Comparison of ENCODE assay signal across 24 cellular contexts in genomic region chr7:142562688-142563087, GRCh38.
A peak's percentile ranks its signal among the peaks of the same experiment; 100 is the strongest.
DNase-seq lines count a peak whose midpoint lies in the region; ATAC-seq lines count a peak whose summit lies in the region.
"Had no signal": no experiment of that assay in that cellular context is flagged by ENCODE, and none has a peak within 500 bp of the region (broad histone marks: within the 10 kb centered on the region; RNA-seq: fewer than 3 reads in every experiment).

No MANE protein-coding gene starts in this region.

- no peaks in the 10 kb centered on the region for H3K27me3 ChIP-seq in skeletal muscle satellite cell (ENCODE audit: control insufficient read depth, insufficient read depth, low read length)
- H3K27me3 ChIP-seq: BE2C, SJSA1 had no signal

- H3K27ac Mint-ChIP-seq in activated naive CD8-positive, alpha-beta T cell: no peak overlapping the region
- H3K27ac Mint-ChIP-seq in activated naive CD8-positive, alpha-beta T cell treated with anti-CD3 and anti-CD28 coated beads, Interleukin-2, amount 50 U/mL, for 24 hours: no peak overlapping the region

- DNase-seq in activated naive CD8-positive, alpha-beta T cell treated with anti-CD3 and anti-CD28 coated beads, Interleukin-2, amount 50 U/mL, for 24 hours: no peak
- DNase-seq in RKO (ENCODE audit: low spot score) (peak; percentile 72), fibroblast of gingiva (ENCODE audit: low read depth) (peak; percentile 50), DMS 273 treated with DMSO at 0.1 percent for 48 hours (lab: John Stamatoyannopoulos, UW) (no peak)
- DNase-seq: BE2C, DMS79, GOT3, MM.1S, NCI-H1105, NCI-H2029 treated with DMSO at 0.1 percent for 48 hours, NCI-H2171, NCI-H345, NCI-H524 treated with DMSO at 0.1 percent for 48 hours, NCI-H82, OCI-M1 had no signal

- no peak for ATAC-seq in activated naive CD8-positive, alpha-beta T cell treated with anti-CD3 and anti-CD28 coated beads, Interleukin-2, amount 50 U/mL, for 24 hours
- ATAC-seq in HG03097 (IDR thresholded peaks at IDR 0.05; ENCODE audit: low FRiP score, unreplicated experiment): no peak
- ATAC-seq in GM21515 (IDR thresholded peaks at IDR 0.05; ENCODE audit: unreplicated experiment): no peak
- ATAC-seq: GM12878, HCT116, K562, Right ventricle myocardium inferior had no signal

- peaks cover 5% of the 10 kb centered on the region for H3K4me1 Mint-ChIP-seq in activated naive CD8-positive, alpha-beta T cell (ENCODE audit: low read depth)
- H3K4me1 Mint-ChIP-seq in activated naive CD8-positive, alpha-beta T cell treated with anti-CD3 and anti-CD28 coated beads, Interleukin-2, amount 50 U/mL, for 24 hours: no peaks in the 10 kb centered on the region

- peaks cover 2% of the 10 kb centered on the region for H3K27me3 Mint-ChIP-seq in activated naive CD8-positive, alpha-beta T cell
- peaks cover 6% of the 10 kb centered on the region for H3K27me3 Mint-ChIP-seq in activated naive CD8-positive, alpha-beta T cell treated with anti-CD3 and anti-CD28 coated beads, Interleukin-2, amount 50 U/mL, for 24 hours

- H3K4me3 Mint-ChIP-seq in activated naive CD8-positive, alpha-beta T cell: peak overlapping the region; percentile 54
- H3K4me3 Mint-ChIP-seq in activated naive CD8-positive, alpha-beta T cell treated with anti-CD3 and anti-CD28 coated beads, Interleukin-2, amount 50 U/mL, for 24 hours: no peak overlapping the region

- H3K4me1 ChIP-seq in skeletal muscle satellite cell (ENCODE audit: control insufficient read depth, insufficient read depth, low read length): peaks cover 84% of the 10 kb centered on the region
- H3K4me1 ChIP-seq: BE2C had no signal

- no peaks in the 10 kb centered on the region for H3K9me3 ChIP-seq in skeletal muscle satellite cell (replicated peaks; ENCODE audit: low read length)
- H3K9me3 ChIP-seq: BE2C had no signal

- no peaks in the 10 kb centered on the region for H3K9me3 Mint-ChIP-seq in activated naive CD8-positive, alpha-beta T cell (ENCODE audit: low read depth)
- no peaks in the 10 kb centered on the region for H3K9me3 Mint-ChIP-seq in activated naive CD8-positive, alpha-beta T cell treated with anti-CD3 and anti-CD28 coated beads, Interleukin-2, amount 50 U/mL, for 24 hours

- no peak overlapping the region for H3K4me3 ChIP-seq in skeletal muscle satellite cell (ENCODE audit: low read length)
- H3K4me3 ChIP-seq: GM12878, K562, SJSA1 had no signal

- peak overlapping the region; percentile 44 for H3K9ac ChIP-seq in skeletal muscle satellite cell (ENCODE audit: low read depth, low read length)

- peaks cover 2% of the 10 kb centered on the region for H3K36me3 Mint-ChIP-seq in activated naive CD8-positive, alpha-beta T cell
- no peaks in the 10 kb centered on the region for H3K36me3 Mint-ChIP-seq in activated naive CD8-positive, alpha-beta T cell treated with anti-CD3 and anti-CD28 coated beads, Interleukin-2, amount 50 U/mL, for 24 hours (ENCODE audit: low read depth)

- H3K36me3 ChIP-seq in skeletal muscle satellite cell (ENCODE audit: insufficient read depth, low read length): no peaks in the 10 kb centered on the region
- H3K36me3 ChIP-seq: BE2C, SJSA1 had no signal

- peak overlapping the region; percentile 34 for H3K4me2 ChIP-seq in skeletal muscle satellite cell (ENCODE audit: low read length)

Comparison
In these comparisons a context has a peak if more than half of its experiments do, and no peak if none do; other contexts are left out.
1. DNase-seq: peak in RKO (single experiment) and fibroblast of gingiva (single experiment); none in activated naive CD8-positive, alpha-beta T cell treated with anti-CD3 and anti-CD28 coated beads, Interleukin-2, amount 50 U/mL, for 24 hours (single experiment) and DMS 273 treated with DMSO at 0.1 percent for 48 hours (single experiment).